ENCODE assay signal across 23 cellular contexts in genomic region chr2:111205774-111206173, GRCh38.
"Had no signal": no experiment of that assay in that cellular context is flagged by ENCODE, and none has a peak within 500 bp of the region (broad histone marks: within the 10 kb centered on the region; RNA-seq: fewer than 3 reads in every experiment).

No MANE protein-coding gene starts in this region.

- H3K27ac ChIP-seq: epithelial cell of prostate, gastrocnemius medialis, left ventricle myocardium inferior, spleen, suprapubic skin, tibial nerve had no signal

- H3K27me3 Mint-ChIP-seq: activated naive CD4-positive, alpha-beta T cell treated with anti-CD3 and anti-CD28 coated beads, Interleukin-2, amount 10 ng/mL, durations not matched to agents 7 days and 5 days; central memory CD8-positive, alpha-beta T cell; dendritic cell treated with granulocyte-macrophage colony-stimulating factor and Interleukin-4, amounts not matched to agents 40 ng/mL and 50 ng/mL, for 4 days had no signal

- H3K36me3 ChIP-seq: gastrocnemius medialis, left ventricle myocardium inferior, spleen, suprapubic skin, tibial nerve had no signal

- DNase-seq: activated CD4-positive, alpha-beta T cell treated with anti-CD3 and anti-CD28 coated beads for 36 hours; activated CD4-positive, alpha-beta T cell treated with anti-CD3 and anti-CD28 coated beads, Interleukin-2, amount 50 U/mL, for 48 hours; activated CD4-positive, CD25-positive, alpha-beta regulatory T cell; activated CD8-positive, alpha-beta memory T cell treated with anti-CD3 and anti-CD28 coated beads for 24 hours; activated gamma-delta T cell; activated naive CD4-positive, alpha-beta T cell treated with anti-CD3 and anti-CD28 coated beads, Interleukin-2, amount 10 ng/mL, durations not matched to agents 7 days and 5 days; amygdala; gastrocnemius medialis; glutamatergic neuron; left ventricle myocardium inferior; posterior cingulate gyrus; right cardiac atrium; spleen; stimulated activated naive CD4-positive, alpha-beta T cell; T-helper 1 cell had no signal

- H3K4me3 ChIP-seq: gastrocnemius medialis, left ventricle myocardium inferior, spleen, suprapubic skin, tibial nerve had no signal

- H3K27me3 ChIP-seq: gastrocnemius medialis, spleen, suprapubic skin, tibial nerve had no signal

- ATAC-seq: activated CD4-positive, alpha-beta T cell treated with anti-CD3 and anti-CD28 coated beads for 36 hours; gastrocnemius medialis; right cardiac atrium had no signal

- H3K27ac Mint-ChIP-seq: activated CD4-positive, alpha-beta T cell treated with anti-CD3 and anti-CD28 coated beads for 36 hours; activated naive CD4-positive, alpha-beta T cell treated with anti-CD3 and anti-CD28 coated beads, Interleukin-2, amount 10 ng/mL, durations not matched to agents 7 days and 5 days; activated T-helper 1 cell treated with anti-CD3 and anti-CD28 coated beads, Interleukin-12 subunit alpha, Interleukin-12 subunit beta, Interleukin-2, Interleukin-4 antibody, amounts not matched to agents 30 ng/mL and 10 ng/mL and 1 ng/mL, durations not matched to agents 14 hours and 24 hours and 36 hours; nephron; T-helper 2 cell treated with Interferon-gamma antibody and Interleukin-4, amounts not matched to agents 5 μg/mL and 100 μg/mL, for 36 hours had no signal

- H3K4me3 Mint-ChIP-seq: activated CD4-positive, alpha-beta T cell treated with anti-CD3 and anti-CD28 coated beads for 36 hours; activated naive CD4-positive, alpha-beta T cell treated with anti-CD3 and anti-CD28 coated beads, Interleukin-2, amount 10 ng/mL, durations not matched to agents 7 days and 5 days; activated T-helper 1 cell treated with anti-CD3 and anti-CD28 coated beads, Interleukin-12 subunit alpha, Interleukin-12 subunit beta, Interleukin-2, Interleukin-4 antibody, amounts not matched to agents 30 ng/mL and 10 ng/mL and 1 ng/mL, durations not matched to agents 14 hours and 24 hours and 36 hours; central memory CD8-positive, alpha-beta T cell; dendritic cell treated with granulocyte-macrophage colony-stimulating factor and Interleukin-4, amounts not matched to agents 40 ng/mL and 50 ng/mL, for 4 days; nephron; T-helper 2 cell treated with Interferon-gamma antibody and Interleukin-4, amounts not matched to agents 5 μg/mL and 100 μg/mL, for 36 hours had no signal

- H3K9me3 ChIP-seq: gastrocnemius medialis, left ventricle myocardium inferior, spleen, suprapubic skin, tibial nerve had no signal

- H3K4me1 Mint-ChIP-seq: central memory CD8-positive, alpha-beta T cell had no signal

- H3K4me1 ChIP-seq: gastrocnemius medialis, left ventricle myocardium inferior, suprapubic skin, tibial nerve had no signal

- H3K9me3 Mint-ChIP-seq: activated naive CD4-positive, alpha-beta T cell treated with anti-CD3 and anti-CD28 coated beads, Interleukin-2, amount 10 ng/mL, durations not matched to agents 7 days and 5 days; central memory CD8-positive, alpha-beta T cell; dendritic cell treated with granulocyte-macrophage colony-stimulating factor and Interleukin-4, amounts not matched to agents 40 ng/mL and 50 ng/mL, for 4 days; nephron; T-helper 2 cell treated with Interferon-gamma antibody and Interleukin-4, amounts not matched to agents 5 μg/mL and 100 μg/mL, for 36 hours had no signal
